In the genomic region with DNA sequence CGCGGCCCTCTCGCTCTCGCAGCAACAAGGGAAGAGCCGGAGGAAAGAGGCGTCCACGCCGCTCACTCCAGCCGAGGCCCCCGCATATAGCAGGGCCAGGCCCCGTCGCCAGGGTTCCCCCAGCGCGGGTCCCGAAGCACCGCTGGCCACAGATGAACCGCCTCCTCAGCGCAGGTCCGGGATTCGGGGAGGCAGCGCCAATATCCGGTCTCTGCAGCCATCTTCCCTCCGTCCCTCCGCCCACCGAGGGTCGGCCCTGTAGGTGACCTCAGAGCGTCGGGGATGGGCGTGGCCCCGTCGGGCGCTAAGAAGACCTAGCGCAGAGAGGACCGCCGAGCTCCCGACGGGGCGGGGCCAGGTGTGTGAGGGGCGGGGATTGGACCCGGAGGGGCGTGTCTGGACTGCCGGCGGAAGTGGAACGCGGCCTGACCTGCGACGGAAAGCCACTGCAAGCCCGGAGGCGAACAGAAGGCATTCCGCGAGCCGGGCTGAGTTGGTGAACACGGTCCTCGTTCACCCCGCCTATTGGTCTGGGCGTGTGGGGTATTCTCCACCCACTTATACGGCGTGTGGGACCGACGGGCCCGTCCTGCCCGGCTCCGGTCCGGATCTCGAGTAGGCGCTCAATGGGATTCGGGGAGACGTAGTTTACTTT, we compare ENCODE assay signal across 1 cellular context.
A peak's percentile ranks its signal among the peaks of the same experiment; 100 is the strongest.
TF ChIP-seq lines count a peak whose summit lies in the region.

No MANE protein-coding gene starts in this region.

TF ChIP-seq in K562, 482 proteins besides CTCF, POLR2A, EP300 and RAD21 (continued from another document):
- TF ChIP-seq, protein P1, sequence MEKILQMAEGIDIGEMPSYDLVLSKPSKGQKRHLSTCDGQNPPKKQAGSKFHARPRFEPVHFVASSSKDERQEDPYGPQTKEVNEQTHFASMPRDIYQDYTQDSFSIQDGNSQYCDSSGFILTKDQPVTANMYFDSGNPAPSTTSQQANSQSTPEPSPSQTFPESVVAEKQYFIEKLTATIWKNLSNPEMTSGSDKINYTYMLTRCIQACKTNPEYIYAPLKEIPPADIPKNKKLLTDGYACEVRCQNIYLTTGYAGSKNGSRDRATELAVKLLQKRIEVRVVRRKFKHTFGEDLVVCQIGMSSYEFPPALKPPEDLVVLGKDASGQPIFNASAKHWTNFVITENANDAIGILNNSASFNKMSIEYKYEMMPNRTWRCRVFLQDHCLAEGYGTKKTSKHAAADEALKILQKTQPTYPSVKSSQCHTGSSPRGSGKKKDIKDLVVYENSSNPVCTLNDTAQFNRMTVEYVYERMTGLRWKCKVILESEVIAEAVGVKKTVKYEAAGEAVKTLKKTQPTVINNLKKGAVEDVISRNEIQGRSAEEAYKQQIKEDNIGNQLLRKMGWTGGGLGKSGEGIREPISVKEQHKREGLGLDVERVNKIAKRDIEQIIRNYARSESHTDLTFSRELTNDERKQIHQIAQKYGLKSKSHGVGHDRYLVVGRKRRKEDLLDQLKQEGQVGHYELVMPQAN (IDR thresholded peaks at IDR 0.05; ENCODE audit: borderline replicate concordance), result 0 out of 2 replicates have a peak, but pooled peaks have one; percentile 9
- TF ChIP-seq SIN3A (IDR thresholded peaks at IDR 0.05; ENCODE audit: borderline replicate concordance in 2 of 2, control insufficient read depth in 1 of 2, low read depth in 2 of 2, low read length in 2 of 2) (peak in 1 of 2 experiments; percentile 37; a peak in 2 of 4 replicates), SIN3B (IDR thresholded peaks at IDR 0.05; ENCODE audit: low read depth) (peak; percentile 32)
